In the genomic region with DNA sequence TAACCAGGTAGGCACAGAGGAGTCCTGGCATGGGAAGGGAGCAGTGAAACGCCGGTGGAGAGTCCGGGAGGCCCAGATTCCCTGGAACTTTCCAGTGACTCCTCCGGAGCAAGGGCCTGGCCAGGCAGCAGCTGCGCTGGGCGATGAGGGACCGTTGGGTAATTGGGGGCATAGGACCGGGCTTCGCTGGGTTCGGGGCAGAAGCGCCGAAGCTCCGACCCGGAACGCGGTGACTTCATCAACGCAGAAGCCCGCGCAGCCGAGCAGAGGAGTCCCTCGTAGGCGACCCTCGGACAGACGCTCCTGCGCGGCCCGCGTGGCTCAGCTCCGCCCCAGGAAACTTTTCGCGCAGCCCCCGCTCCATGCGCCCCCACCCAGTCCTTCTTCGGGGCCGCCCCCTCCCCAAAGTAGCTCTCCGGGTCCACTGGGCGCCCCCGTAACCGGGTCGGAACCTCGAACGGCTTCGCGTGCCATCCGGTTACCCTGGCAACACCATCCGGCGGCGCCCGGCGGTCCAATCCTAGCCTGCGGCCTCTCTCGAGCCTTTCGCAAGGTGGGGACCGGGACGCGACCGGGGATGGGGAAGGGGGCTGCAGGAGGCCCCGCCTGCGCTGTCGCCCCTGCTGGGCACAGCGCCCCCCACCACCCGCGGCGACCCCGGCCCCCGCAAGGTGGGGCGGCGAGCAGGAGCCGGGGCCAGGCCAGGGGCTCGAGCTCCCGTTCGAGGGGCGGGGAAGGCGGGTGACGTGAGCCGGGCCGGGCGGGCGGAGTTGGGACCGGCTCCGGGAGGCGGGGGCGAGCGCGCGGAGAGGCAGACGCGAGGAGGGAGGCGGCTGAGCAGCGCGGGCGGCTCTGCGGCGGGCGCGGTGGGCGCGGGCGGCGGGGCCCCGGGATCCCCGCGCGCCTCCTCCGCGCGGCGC, we compare ENCODE assay signal across 10 cellular contexts. TPM values are rescaled to one million over a fixed set of nuclear protein-coding genes. Genes with fewer than 3 reads are reported as not detected.
DNase-seq lines count a peak whose midpoint lies in the region; ATAC-seq and TF ChIP-seq lines count a peak whose summit lies in the region.
"Had no signal": no experiment of that assay in that cellular context is flagged by ENCODE, and none has a peak within 500 bp of the region (broad histone marks: within the 10 kb centered on the region; RNA-seq: fewer than 3 reads in every experiment).

A gene with protein sequence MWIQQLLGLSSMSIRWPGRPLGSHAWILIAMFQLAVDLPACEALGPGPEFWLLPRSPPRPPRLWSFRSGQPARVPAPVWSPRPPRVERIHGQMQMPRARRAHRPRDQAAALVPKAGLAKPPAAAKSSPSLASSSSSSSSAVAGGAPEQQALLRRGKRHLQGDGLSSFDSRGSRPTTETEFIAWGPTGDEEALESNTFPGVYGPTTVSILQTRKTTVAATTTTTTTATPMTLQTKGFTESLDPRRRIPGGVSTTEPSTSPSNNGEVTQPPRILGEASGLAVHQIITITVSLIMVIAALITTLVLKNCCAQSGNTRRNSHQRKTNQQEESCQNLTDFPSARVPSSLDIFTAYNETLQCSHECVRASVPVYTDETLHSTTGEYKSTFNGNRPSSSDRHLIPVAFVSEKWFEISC (plus strand): TSS at position 814 of the 920 bp plus-strand sequence. CDS start 817 bp downstream, outside the sequence.

- peaks cover 43% of the 10 kb centered on the region for H3K27me3 ChIP-seq in NT2/D1 (ENCODE audit: insufficient read depth, insufficient read length)
- H3K27me3 ChIP-seq in foreskin keratinocyte = no peaks in the 10 kb centered on the region

- no peak within 1 kb of the TSS for H3K27ac Mint-ChIP-seq in WTC11

- no peak within 1 kb of the TSS for H3K4me3 Mint-ChIP-seq in WTC11

- peaks cover 17% of the 10 kb centered on the region for H3K36me3 Mint-ChIP-seq in WTC11

- no peaks in the 10 kb centered on the region for H3K36me3 ChIP-seq in NT2/D1 (ENCODE audit: insufficient read depth, insufficient read length, low read length)

- no peaks in the 10 kb centered on the region for H3K9me3 ChIP-seq in NT2/D1 (ENCODE audit: insufficient read depth, low read length)

- peaks cover 23% of the 10 kb centered on the region for H3K27me3 Mint-ChIP-seq in WTC11 (ENCODE audit: low read depth)

- TF ChIP-seq CTCF in foreskin keratinocyte (conservative IDR thresholded peaks at IDR 0.05) = no peak
- no peak for TF ChIP-seq CTCF in WTC11 (IDR thresholded peaks at IDR 0.05)

- peak; percentile 6 for ATAC-seq in foreskin keratinocyte
- no peak for ATAC-seq in HG02970 (IDR thresholded peaks at IDR 0.05; ENCODE audit: low FRiP score, unreplicated experiment)
- no peak for ATAC-seq in WTC11
- ATAC-seq in GM19397 (IDR thresholded peaks at IDR 0.05; ENCODE audit: unreplicated experiment) = no peak
- ATAC-seq: esophagus mucosa had no signal

- H3K27ac ChIP-seq in foreskin keratinocyte = peak within 1 kb of the TSS; percentile 86

- CTCF ChIA-PET in WTC11 (lab: Charles Lee) = no interaction called here

- intact Hi-C loops in posterior vena cava (cut with DNase I) = no loop called here

- peaks cover 2% of the 10 kb centered on the region; the same call in 1 of the 2 replicates for H3K4me1 Mint-ChIP-seq in WTC11

- H3K9me3 Mint-ChIP-seq in WTC11 = peaks cover 18% of the 10 kb centered on the region

- POLR2A ChIA-PET in WTC11 (lab: Charles Lee) = interaction anchor here (0.5 kb wide), 1 partner anchor 380 kb away, joined by 3 read pairs; no protein-coding TSS in a partner anchor

- H3K9ac ChIP-seq in NT2/D1 (ENCODE audit: insufficient read length, low read depth) = peak within 1 kb of the TSS; percentile 77

- peak within 1 kb of the TSS; percentile 70 for H3K4me3 ChIP-seq in NT2/D1 (ENCODE audit: insufficient read length, low read depth)

- peaks cover 27% of the 10 kb centered on the region for H3K4me1 ChIP-seq in NT2/D1 (ENCODE audit: insufficient read depth, insufficient read length)
- H3K4me1 ChIP-seq in foreskin keratinocyte = peaks cover 15% of the 10 kb centered on the region

- DNase-seq in D341Med (ENCODE audit: low spot score) (peak; percentile 74), NT2/D1 (ENCODE audit: low read depth, low spot score) (no peak), foreskin keratinocyte (no peak), posterior vena cava (ENCODE audit: low spot score) (peak; percentile 67), WTC11 (ENCODE audit: low spot score) (no peak), UCSD-AML1 (lab: John Stamatoyannopoulos, UW; ENCODE audit: unreplicated experiment) (no peak)

TF ChIP-seq in WTC11, 78 proteins besides CTCF, POLR2A, EP300 and RAD21:
- TF ChIP-seq, protein P1, sequence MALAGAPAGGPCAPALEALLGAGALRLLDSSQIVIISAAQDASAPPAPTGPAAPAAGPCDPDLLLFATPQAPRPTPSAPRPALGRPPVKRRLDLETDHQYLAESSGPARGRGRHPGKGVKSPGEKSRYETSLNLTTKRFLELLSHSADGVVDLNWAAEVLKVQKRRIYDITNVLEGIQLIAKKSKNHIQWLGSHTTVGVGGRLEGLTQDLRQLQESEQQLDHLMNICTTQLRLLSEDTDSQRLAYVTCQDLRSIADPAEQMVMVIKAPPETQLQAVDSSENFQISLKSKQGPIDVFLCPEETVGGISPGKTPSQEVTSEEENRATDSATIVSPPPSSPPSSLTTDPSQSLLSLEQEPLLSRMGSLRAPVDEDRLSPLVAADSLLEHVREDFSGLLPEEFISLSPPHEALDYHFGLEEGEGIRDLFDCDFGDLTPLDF (CRISPR knock-in tag; IDR thresholded peaks at IDR 0.05) = no peak
- no peak for TF ChIP-seq ZNF671 (CRISPR knock-in tag; IDR thresholded peaks at IDR 0.05)
- TF ChIP-seq FOXJ3 (CRISPR knock-in tag; IDR thresholded peaks at IDR 0.05; ENCODE audit: borderline replicate concordance) = no peak
- no peak for TF ChIP-seq ESRRA (CRISPR knock-in tag; IDR thresholded peaks at IDR 0.05; ENCODE audit: borderline replicate concordance)
- no peak for TF ChIP-seq CDX4 (CRISPR knock-in tag; IDR thresholded peaks at IDR 0.05; ENCODE audit: borderline replicate concordance)
- no peak for TF ChIP-seq ZBTB43 (CRISPR knock-in tag; IDR thresholded peaks at IDR 0.05)
- no peak for TF ChIP-seq PRDM15 (CRISPR knock-in tag; IDR thresholded peaks at IDR 0.05)

RNA-seq across cellular contexts. Expression of the gene that starts here (rescaled TPM):
- total RNA-seq in foreskin keratinocyte (13.0 and 13.4 TPM in 2 replicates), posterior vena cava (under 1 TPM; 0.32 to 0.57 TPM), WTC11 (2021) (1.5 to 2.1 TPM (median 1.6 TPM) in 3 replicates)
- polyA plus RNA-seq in foreskin keratinocyte = 6.4 and 7.9 TPM in 2 replicates
- total RNA-seq: NCI-H460 had no signal

Comparison
In these comparisons a context has a peak if more than half of its experiments do, and no peak if none do; other contexts are left out.
1. Peak in DNase-seq in posterior vena cava; RNA of the gene not detected or under 1 TPM.